Comparison of ENCODE assay signal across 14 cellular contexts in the genomic region with DNA sequence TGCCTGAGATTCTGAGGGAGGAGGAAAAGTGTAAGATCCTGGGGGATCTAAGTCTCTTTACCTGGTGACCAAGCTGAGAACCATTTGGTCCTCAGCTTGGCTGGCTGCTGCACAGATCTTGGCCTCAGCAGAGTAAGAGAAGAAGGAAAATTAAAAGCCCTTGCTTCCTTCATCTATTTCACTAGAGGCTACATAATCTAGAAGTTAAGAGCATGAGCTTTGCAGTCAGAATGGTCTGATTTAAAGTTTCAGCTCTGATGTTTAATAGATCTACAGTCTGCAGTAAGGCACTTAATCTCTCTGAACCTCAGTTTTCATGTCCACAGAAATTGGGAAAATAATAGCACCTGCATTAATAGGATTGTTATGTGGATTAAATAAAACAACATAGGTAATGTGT. TPM values are rescaled to one million over a fixed set of nuclear protein-coding genes. Genes with fewer than 3 reads are reported as not detected.
DNase-seq lines count a peak whose midpoint lies in the region; ATAC-seq and TF ChIP-seq lines count a peak whose summit lies in the region.
"Had no signal": no experiment of that assay in that cellular context is flagged by ENCODE, and none has a peak within 500 bp of the region (broad histone marks: within the 10 kb centered on the region; RNA-seq: fewer than 3 reads in every experiment).

No MANE protein-coding gene starts in this region.

- no TSS peak for BruUV-seq in MCF 10A (replicated peaks; lab: Mats Ljungman, UMichigan)

- TF ChIP-seq CTCF in VCaP (conservative IDR thresholded peaks at IDR 0.05) (no peak), neural progenitor cell (IDR thresholded peaks at IDR 0.05) (no peak), gastrocnemius medialis (IDR thresholded peaks at IDR 0.05 in 4 of 5, conservative IDR thresholded peaks at IDR 0.05 in 1 of 5) (no peak), MCF 10A (IDR thresholded peaks at IDR 0.05; ENCODE audit: unreplicated experiment) (no peak), nephron progenitor cell (IDR thresholded peaks at IDR 0.05) (no peak)

- CTCF ChIA-PET in MCF 10A (lab: Yijun Ruan, JAX) = interaction anchor here (0.6 to 0.8 kb wide), 2 partner anchors 17 to 163 kb away, joined by 3 to 5 read pairs; no protein-coding TSS in a partner anchor

- H3K9me3 Mint-ChIP-seq in neural progenitor cell (no peaks in the 10 kb centered on the region), MCF 10A (ENCODE audit: unreplicated experiment) (no peaks in the 10 kb centered on the region), nephron progenitor cell (no peaks in the 10 kb centered on the region)
- H3K9me3 Mint-ChIP-seq: CD8-positive, alpha-beta T cell had no signal

- peak overlapping the region; percentile 67 for H3K27ac Mint-ChIP-seq in neural progenitor cell
- no peak overlapping the region for H3K27ac Mint-ChIP-seq in MCF 10A (ENCODE audit: low read depth, unreplicated experiment)
- H3K27ac Mint-ChIP-seq in nephron progenitor cell = no peak overlapping the region
- H3K27ac Mint-ChIP-seq: CD8-positive, alpha-beta T cell had no signal

- H3K4me3 ChIP-seq in neural progenitor cell = no peak overlapping the region
- H3K4me3 ChIP-seq in gastrocnemius medialis = no peak overlapping the region
- H3K4me3 ChIP-seq: HAP-1 had no signal

- H3K27me3 ChIP-seq in neural progenitor cell (peaks cover 58% of the 10 kb centered on the region), gastrocnemius medialis (no peaks in the 10 kb centered on the region)

- H3K36me3 ChIP-seq in neural progenitor cell (no peaks in the 10 kb centered on the region), gastrocnemius medialis (peaks cover 0 to 3% of the 10 kb centered on the region in 2 donors)
- H3K36me3 ChIP-seq: HAP-1 had no signal

- no peaks in the 10 kb centered on the region for H3K36me3 Mint-ChIP-seq in neural progenitor cell
- H3K36me3 Mint-ChIP-seq in MCF 10A (ENCODE audit: insufficient read depth, unreplicated experiment) = peaks cover 21% of the 10 kb centered on the region
- H3K36me3 Mint-ChIP-seq in nephron progenitor cell (ENCODE audit: low read depth) = no peaks in the 10 kb centered on the region

- H3K4me1 ChIP-seq in neural progenitor cell (peaks cover 34% of the 10 kb centered on the region), gastrocnemius medialis (peaks cover 9 to 44% of the 10 kb centered on the region in 2 donors)
- H3K4me1 ChIP-seq: HAP-1 had no signal

- H3K27me3 Mint-ChIP-seq in neural progenitor cell (ENCODE audit: insufficient read depth, low read depth) (peaks cover 12% of the 10 kb centered on the region), MCF 10A (ENCODE audit: insufficient read depth, unreplicated experiment) (no peaks in the 10 kb centered on the region), nephron progenitor cell (ENCODE audit: low read depth, poor library complexity) (peaks cover 12% of the 10 kb centered on the region)

- peaks cover 40% of the 10 kb centered on the region for H3F3A ChIP-seq in neural progenitor cell (ENCODE audit: low read depth)

- TF ChIP-seq POLR2A in gastrocnemius medialis (IDR thresholded peaks at IDR 0.05) = no peak

- intact Hi-C loops in gastrocnemius medialis (cut with DNase I; ENCODE audit: low total_unique reads) = loop anchor here (5.0 kb wide), 1 partner anchor 186 kb away; no protein-coding TSS in a partner anchor
- intact Hi-C loops in MCF 10A (cut with micrococcal nuclease) = no loop called here

- peak overlapping the region; percentile 98 for H3K4me2 ChIP-seq in neural progenitor cell

- DNase-seq in neural progenitor cell (ENCODE audit: low spot score) = no peak
- no peak for DNase-seq in gastrocnemius medialis
- no peak for DNase-seq in MCF 10A (ENCODE audit: unreplicated experiment)
- DNase-seq in NCI-H2171 (lab: John Stamatoyannopoulos, UW) = no peak
- no peak for DNase-seq in nephron progenitor cell
- DNase-seq: C1 segment of cervical spinal cord; Caco-2; CD8-positive, alpha-beta T cell; DMS153; DND-41; GOT3 had no signal

- H3K4me3 Mint-ChIP-seq in neural progenitor cell = no peak overlapping the region
- no peak overlapping the region for H3K4me3 Mint-ChIP-seq in MCF 10A (ENCODE audit: unreplicated experiment)
- H3K4me3 Mint-ChIP-seq in nephron progenitor cell = no peak overlapping the region
- H3K4me3 Mint-ChIP-seq: CD8-positive, alpha-beta T cell had no signal

- no peak for ATAC-seq in gastrocnemius medialis
- ATAC-seq: CD8-positive, alpha-beta T cell had no signal

- peaks cover 16% of the 10 kb centered on the region for H3K79me2 ChIP-seq in neural progenitor cell (ENCODE audit: low read depth)

- H2AFZ ChIP-seq in neural progenitor cell (replicated peaks) = no peak overlapping the region

- H3K27ac ChIP-seq in VCaP (peak overlapping the region; percentile 99), neural progenitor cell (no peak overlapping the region), gastrocnemius medialis (peak overlapping the region in 3 of 4 donors; percentile 60 to 99 (median 94))

- H3K9me3 ChIP-seq in neural progenitor cell (ENCODE audit: low read depth) (no peaks in the 10 kb centered on the region), gastrocnemius medialis (no peaks in the 10 kb centered on the region)
- H3K9me3 ChIP-seq: Caco-2, HAP-1 had no signal

- in situ Hi-C loops in gastrocnemius medialis (cut with MboI; ENCODE audit: low sequenced_read_pairs in 4 of 4) = loop anchor here in 1 of 4 donors (10.0 kb wide), 1 partner anchor 188 kb away; no protein-coding TSS in a partner anchor

- POLR2A ChIA-PET in MCF 10A (lab: Yijun Ruan, JAX) = interaction anchor here (6.9 kb wide), 1 partner anchor 141 kb away, joined by 38 read pairs; no protein-coding TSS in a partner anchor

- H3K9ac ChIP-seq in neural progenitor cell = no peak overlapping the region

- H3K4me1 Mint-ChIP-seq in neural progenitor cell = peaks cover 50% of the 10 kb centered on the region
- peaks cover 13% of the 10 kb centered on the region for H3K4me1 Mint-ChIP-seq in MCF 10A (ENCODE audit: insufficient read depth, unreplicated experiment)
- H3K4me1 Mint-ChIP-seq in nephron progenitor cell = peaks cover 38% of the 10 kb centered on the region

- H4K20me1 ChIP-seq in neural progenitor cell (ENCODE audit: low read depth) = peaks cover 5% of the 10 kb centered on the region

RNA-seq across cellular contexts. Expression of a gene that starts 3.1 kb away (rescaled TPM):
- total RNA-seq in neural progenitor cell (ENCODE audit: low replicate concordance) (17.7 and 29.7 TPM in 2 replicates), gastrocnemius medialis (100 to 1,000 TPM; 156 to 250 (median 196) TPM), MCF 10A (2022) (70.4 and 75.3 TPM in 2 replicates)
- total RNA-seq: A172 had no signal
